In genomic region chr2:95442470-95443099, GRCh38 we compare ENCODE assay signal across 23 cellular contexts. TPM values are rescaled to one million over a fixed set of nuclear protein-coding genes. Genes with fewer than 3 reads are reported as not detected.
"Had no signal": no experiment of that assay in that cellular context is flagged by ENCODE, and none has a peak within 500 bp of the region (broad histone marks: within the 10 kb centered on the region; RNA-seq: fewer than 3 reads in every experiment).

No MANE protein-coding gene starts in this region.

RNA-seq across cellular contexts. Expression of gene TRIM43B, which starts 42.0 kb away (rescaled TPM):
- total RNA-seq: left cardiac atrium; left lobe of liver; lower leg skin; lung; mesenteric fat pad; mucosa of descending colon; myocyte; naive thymus-derived CD4-positive, alpha-beta T cell; natural killer cell treated with Interleukin-12 subunit alpha and Interleukin-12 subunit beta and Interleukin-15 and Interleukin-18, amount 100 ng/mL, for 72 hours; omental fat pad; ovary; progenitor cell of endocrine pancreas; pulmonary artery endothelial cell; renal cortical epithelial cell; right atrium auricular region; right lobe of liver; skeletal muscle tissue; smooth muscle cell; temporal lobe; tibial nerve; urinary bladder; vagina had no signal
- polyA plus RNA-seq: lung; naive thymus-derived CD4-positive, alpha-beta T cell; neural cell; ovary; smooth muscle cell; urinary bladder had no signal
